8 cellular contexts compared by ENCODE assay signal in the genomic region with DNA sequence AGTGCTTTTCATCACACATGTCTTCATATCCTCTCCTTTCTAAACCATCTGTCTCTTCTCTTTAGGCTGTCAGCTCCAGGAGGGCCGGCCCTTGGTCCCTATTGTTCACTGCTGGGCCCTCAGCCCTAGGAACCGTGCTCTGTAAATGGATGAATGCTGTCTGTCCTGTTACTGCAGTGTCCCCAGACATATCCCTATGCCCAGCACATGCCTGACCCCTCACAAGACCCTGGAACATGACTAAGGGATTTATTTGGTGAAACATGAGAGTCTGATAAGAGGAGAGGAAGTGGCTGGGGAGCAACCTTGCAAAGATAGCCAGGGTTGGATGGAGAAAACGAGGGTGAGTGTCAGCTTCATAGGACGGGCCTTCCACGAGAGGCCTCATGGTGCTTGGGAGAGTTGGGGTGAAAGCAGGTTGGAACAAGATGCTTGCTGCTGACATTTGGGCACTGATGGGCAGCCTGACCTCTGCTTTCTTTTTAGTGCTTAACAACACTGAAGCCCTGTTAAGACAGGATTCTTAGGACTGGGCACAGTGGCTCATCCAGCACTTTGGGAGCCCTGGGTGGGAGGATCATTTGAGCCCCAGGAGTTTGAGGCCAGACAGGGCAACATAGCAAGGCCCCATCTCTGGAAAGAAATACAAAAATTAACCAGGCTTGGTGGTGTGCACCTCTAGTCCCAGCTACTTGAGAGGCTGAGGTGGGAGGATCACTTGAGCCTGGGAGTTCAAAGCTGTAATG. TPM values are rescaled to one million over a fixed set of nuclear protein-coding genes. Genes with fewer than 3 reads are reported as not detected.
DNase-seq lines count a peak whose midpoint lies in the region; ATAC-seq and TF ChIP-seq lines count a peak whose summit lies in the region.

No MANE protein-coding gene starts in this region.

- H3K9ac ChIP-seq in IMR-90 (ENCODE audit: low read depth, low read length), result 0 out of 2 replicates have a peak overlapping the region, but pooled peaks have one; percentile 3

- peak overlapping the region; percentile 33 for H2BK5ac ChIP-seq in IMR-90 (ENCODE audit: low read depth, low read length, poor library complexity, severe bottlenecking)

- peak overlapping the region; percentile 71 for H3K4ac ChIP-seq in IMR-90 (ENCODE audit: low read depth, low read length)

- H3K14ac ChIP-seq in IMR-90 (replicated peaks; ENCODE audit: low read depth, low read length), result peak overlapping the region; percentile 43

- peak overlapping the region; percentile 11; the same call in 2 of the 3 replicates for H2BK15ac ChIP-seq in IMR-90 (ENCODE audit: low read depth, low read length)

- peaks cover 31% of the 10 kb centered on the region for H3K4me1 Mint-ChIP-seq in CD14-positive monocyte

- TF ChIP-seq POLR2A in IMR-90 (IDR thresholded peaks at IDR 0.05; ENCODE audit: low read depth, low read length) (no peak), body of pancreas (IDR thresholded peaks at IDR 0.05) (no peak)

- H2BK20ac ChIP-seq in IMR-90 (ENCODE audit: low read depth, low read length), result peak overlapping the region; percentile 81; the same call in 1 of the 2 replicates

- DNase-seq in CD14-positive monocyte (ENCODE audit: low spot score), result no peak
- DNase-seq in IMR-90, result peak; percentile 64
- DNase-seq in brain microvascular endothelial cell, result peak; percentile 43
- DNase-seq in NCI-H128 (lab: John Stamatoyannopoulos, UW; ENCODE audit: unreplicated experiment), result no peak
- DNase-seq in NCI-H446 treated with DMSO at 0.1 percent for 48 hours (lab: John Stamatoyannopoulos, UW), result no peak
- no peak for DNase-seq in caudate nucleus (lab: John Stamatoyannopoulos, UW)
- DNase-seq in body of pancreas, result no peak

- peaks cover 11 to 95% of the 10 kb centered on the region in 2 experiments; a peak in 3 of 4 replicates for H3K79me1 ChIP-seq in IMR-90 (ENCODE audit: low read depth in 1 of 2, low read length in 2 of 2)

- H3K27ac Mint-ChIP-seq in CD14-positive monocyte, result peak overlapping the region in 6 of 7 donors; percentile 17 to 83 (median 38)

- H3K27ac ChIP-seq in IMR-90 (ENCODE audit: insufficient read depth, low read length), result peak overlapping the region; percentile 65
- H3K27ac ChIP-seq in brain microvascular endothelial cell, result peak overlapping the region; percentile 49
- peak overlapping the region; percentile 73 for H3K27ac ChIP-seq in mesodermal cell (ENCODE audit: low read depth, low read length, severe bottlenecking)
- no peak overlapping the region for H3K27ac ChIP-seq in caudate nucleus (ENCODE audit: low read depth, low read length)
- no peak overlapping the region for H3K27ac ChIP-seq in body of pancreas

- CTCF ChIA-PET in IMR-90 (lab: Yijun Ruan, JAX), result no interaction called here

- no peak for TF ChIP-seq RAD21 in IMR-90 (IDR thresholded peaks at IDR 0.05; ENCODE audit: low read length)

- no peaks in the 10 kb centered on the region for H3K9me3 ChIP-seq in IMR-90 (ENCODE audit: control insufficient read depth, insufficient read depth, low read length)
- H3K9me3 ChIP-seq in mesodermal cell (ENCODE audit: control insufficient read depth, low read length), result no peaks in the 10 kb centered on the region
- no peaks in the 10 kb centered on the region for H3K9me3 ChIP-seq in body of pancreas

- H3K9me1 ChIP-seq in IMR-90 (ENCODE audit: insufficient read depth, low read length), result peaks cover 52% of the 10 kb centered on the region

- H3K36me3 Mint-ChIP-seq in CD14-positive monocyte, result peaks cover 13 to 32% of the 10 kb centered on the region in 2 donors

- peak overlapping the region; percentile 84 for H2AK5ac ChIP-seq in IMR-90 (ENCODE audit: low read depth, low read length)

- peak overlapping the region; percentile 78 for H2BK120ac ChIP-seq in IMR-90 (ENCODE audit: low read depth, low read length)

- H2AFZ ChIP-seq in IMR-90 (replicated peaks; ENCODE audit: low read length, poor library complexity), result peak overlapping the region; percentile 62

- H3K36me3 ChIP-seq in IMR-90 (ENCODE audit: control insufficient read depth, insufficient read depth, low read length) (peaks cover 38% of the 10 kb centered on the region; the same call in 1 of the 2 replicates), brain microvascular endothelial cell (replicated peaks) (no peaks in the 10 kb centered on the region), mesodermal cell (ENCODE audit: control insufficient read depth, insufficient read depth, low read length) (peaks cover 15% of the 10 kb centered on the region), body of pancreas (replicated peaks in 1 of 2; ENCODE audit: insufficient read depth in 1 of 2, low read depth in 2 of 2) (no peaks in the 10 kb centered on the region)

- peaks cover 77% of the 10 kb centered on the region for H4K20me1 ChIP-seq in IMR-90 (ENCODE audit: insufficient read depth, low read length)

- H3K4me1 ChIP-seq in IMR-90 (ENCODE audit: control insufficient read depth, insufficient read depth, low read length) (peaks cover 29% of the 10 kb centered on the region), mesodermal cell (ENCODE audit: control insufficient read depth, insufficient read depth, low read length, poor library complexity, severe bottlenecking) (peaks cover 21% of the 10 kb centered on the region), body of pancreas (no peaks in the 10 kb centered on the region)

- intact Hi-C loops in CD14-positive monocyte (cut with micrococcal nuclease) (no loop called here), IMR-90 (cut with micrococcal nuclease) (no loop called here), body of pancreas (cut with DNase I) (no loop called here)

- H3K4me3 ChIP-seq in IMR-90 (ENCODE audit: insufficient read depth, low read depth, low read length) (no peak overlapping the region), brain microvascular endothelial cell (ENCODE audit: low read depth, low read length) (no peak overlapping the region), mesodermal cell (ENCODE audit: extremely low read depth, insufficient read depth, low read length, poor library complexity, severe bottlenecking) (no peak overlapping the region), body of pancreas (no peak overlapping the region)

- no TSS peak for BruUV-seq in IMR-90 (replicated peaks; lab: Mats Ljungman, UMichigan)

- POLR2A ChIA-PET in IMR-90 (lab: Charles Lee; ENCODE audit: unreplicated experiment), result interaction anchor here (0.5 kb wide), 1 partner anchor 36 kb away, joined by 4 read pairs; no protein-coding TSS in a partner anchor

- peak overlapping the region; percentile 1 to 85; a peak in 3 of 4 replicates for H4K8ac ChIP-seq in IMR-90 (ENCODE audit: low read depth in 2 of 2, low read length in 2 of 2)

- H3K27me3 ChIP-seq in IMR-90 (ENCODE audit: control insufficient read depth, insufficient read depth, low read length), result no peaks in the 10 kb centered on the region
- no peaks in the 10 kb centered on the region for H3K27me3 ChIP-seq in brain microvascular endothelial cell (replicated peaks)
- H3K27me3 ChIP-seq in body of pancreas, result no peaks in the 10 kb centered on the region

- H3K4me2 ChIP-seq in IMR-90 (ENCODE audit: low read depth, low read length), result peak overlapping the region; percentile 40

- WGBS in IMR-90 (ENCODE audit: extremely low coverage in 2 of 2, insufficient read length in 1 of 2), 2 experiments, result no CpG with 5 or more reads among the region's 5 CpGs
- WGBS in mesodermal cell (ENCODE audit: insufficient coverage in 2 of 2), 2 experiments, result 68 to 89% methylated on average over 3 to 5 of the region's 5 CpGs
- WGBS in body of pancreas, 2 donors, result 62 to 76% methylated on average over 5 of the region's 5 CpGs

- in situ Hi-C loops in IMR-90 (cut with MboI; ENCODE audit: low sequenced_read_pairs), result no loop called here
- in situ Hi-C loops in brain microvascular endothelial cell (cut with HindIII; ENCODE audit: low pct_ligation_motif_present, low sequenced_read_pairs), result no loop called here

- peak overlapping the region; percentile 87 for H4K91ac ChIP-seq in IMR-90 (ENCODE audit: insufficient read depth, low read depth, low read length)

- TF ChIP-seq CTCF in CD14-positive monocyte (IDR thresholded peaks at IDR 0.05) (no peak), IMR-90 (conservative IDR thresholded peaks at IDR 0.05; ENCODE audit: low read depth, low read length) (no peak), brain microvascular endothelial cell (IDR thresholded peaks at IDR 0.05; ENCODE audit: low read depth, low read length, missing control alignments) (no peak), body of pancreas (IDR thresholded peaks at IDR 0.05) (no peak)

- H3K9me3 Mint-ChIP-seq in CD14-positive monocyte, result peaks cover 0 to 4% (median 0%) of the 10 kb centered on the region in 7 donors

- H3K27me3 Mint-ChIP-seq in CD14-positive monocyte (ENCODE audit: low read depth in 3 of 3), result peaks cover 0 to 1% (median 0%) of the 10 kb centered on the region in 3 donors

- H3K4me3 Mint-ChIP-seq in CD14-positive monocyte, result no peak overlapping the region

- ATAC-seq in IMR-90 (ENCODE audit: low read depth), result peak; percentile 35
- no peak for ATAC-seq in body of pancreas

- peak overlapping the region; percentile 80 for H2AK9ac ChIP-seq in IMR-90 (replicated peaks; ENCODE audit: low read depth, low read length, poor library complexity)

- dilution Hi-C loops in IMR-90 (cut with HindIII; ENCODE audit: low sequenced_read_pairs, unreplicated experiment), result no loop called here

- peak overlapping the region; percentile 65; the same call in 1 of the 2 replicates for H4K5ac ChIP-seq in IMR-90 (ENCODE audit: low read depth, low read length)

- H3K56ac ChIP-seq in IMR-90 (ENCODE audit: extremely low read depth, insufficient read depth, low read length), result peak overlapping the region; percentile 41; the same call in 1 of the 2 replicates

- peak overlapping the region; percentile 8 for H3K18ac ChIP-seq in IMR-90 (ENCODE audit: low read depth, low read length)

- peak overlapping the region; percentile 88 for H3K23ac ChIP-seq in IMR-90 (ENCODE audit: low read depth, low read length)

TF ChIP-seq in IMR-90, 13 proteins besides CTCF, POLR2A, EP300 and RAD21 (continues in another document):
- TF ChIP-seq MXI1 (IDR thresholded peaks at IDR 0.05; ENCODE audit: borderline replicate concordance, low read depth, low read length), result no peak
- TF ChIP-seq MAFK (IDR thresholded peaks at IDR 0.05; ENCODE audit: low read depth, low read length), result peak; percentile 20; the same call in 1 of the 2 replicates
- peak; percentile 69; the same call in 1 of the 2 replicates for TF ChIP-seq BHLHE40 (IDR thresholded peaks at IDR 0.05; ENCODE audit: low read depth, low read length)
- TF ChIP-seq CHD1 (IDR thresholded peaks at IDR 0.05; ENCODE audit: low read depth, low read length), result no peak
- TF ChIP-seq FOS (IDR thresholded peaks at IDR 0.05; ENCODE audit: low read depth, low read length), result no peak
- TF ChIP-seq NFE2L2 (IDR thresholded peaks at IDR 0.05; ENCODE audit: low read depth, low read length), result peak; percentile 87

RNA-seq across cellular contexts. Expression of a gene that starts 39.0 kb away (rescaled TPM):
- polyA plus RNA-seq in CD14-positive monocyte, result 1 to 10 TPM; 1.4 to 3.0 TPM
- total RNA-seq in IMR-90 (2012; rRNA removed), result 34.4 and 39.4 TPM in 2 replicates
- polyA plus RNA-seq in IMR-90 (2012; rRNA removed), result 61.8 and 66.0 TPM in 2 replicates
- polyA plus RNA-seq in IMR-90 (2012; cell fraction: cytosol; rRNA removed), result 42.5 and 75.2 TPM in 2 replicates
- 126 and 203 TPM in 2 replicates for polyA plus RNA-seq in IMR-90 (2012; cell fraction: nucleus; rRNA removed; ENCODE audit: low replicate concordance)
- 21.1 TPM for polyA plus RNA-seq in mesodermal cell (2013, experiment 1 of 2)
- polyA plus RNA-seq in mesodermal cell (2013, experiment 2 of 2), result 17.7 TPM
- 10 to 100 TPM; 12.7 to 23.1 TPM for total RNA-seq in body of pancreas

Comparison
In these comparisons a context has a peak if more than half of its experiments do, and no peak if none do; other contexts are left out.
1. DNase-seq: peak in IMR-90 (single experiment) and brain microvascular endothelial cell (single experiment); none in CD14-positive monocyte (single experiment), NCI-H128 (single experiment), NCI-H446 treated with DMSO at 0.1 percent for 48 hours (single experiment), caudate nucleus (0 of 61) and body of pancreas (0 of 4).
2. H3K27ac ChIP-seq: peak in IMR-90 (single experiment), brain microvascular endothelial cell (single experiment) and mesodermal cell (single experiment); none in caudate nucleus (single experiment) and body of pancreas (0 of 4).